In the genomic region with DNA sequence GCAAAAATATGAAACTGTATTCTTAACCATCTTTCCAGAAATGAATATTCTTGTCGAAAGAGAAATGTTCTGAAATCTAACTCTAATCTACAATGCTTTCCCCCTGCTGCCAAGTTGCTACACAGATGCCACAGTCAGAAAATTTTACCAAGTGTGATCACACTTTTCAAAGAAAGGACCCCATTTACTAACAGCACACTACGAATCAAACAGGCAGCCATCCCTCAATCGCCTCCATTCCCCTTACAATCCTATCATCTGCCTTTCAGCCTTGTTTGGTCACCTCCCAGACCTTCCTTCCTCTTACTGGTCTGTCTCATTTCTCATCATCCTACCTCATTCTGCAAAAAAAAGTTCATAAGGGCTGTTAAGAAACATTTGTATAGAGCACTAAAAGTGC, we compare ENCODE assay signal across 17 cellular contexts.
DNase-seq lines count a peak whose midpoint lies in the region; ATAC-seq and TF ChIP-seq lines count a peak whose summit lies in the region.
"Had no signal": no experiment of that assay in that cellular context is flagged by ENCODE, and none has a peak within 500 bp of the region (broad histone marks: within the 10 kb centered on the region; RNA-seq: fewer than 3 reads in every experiment).

No MANE protein-coding gene starts in this region.

- H4K8ac ChIP-seq in mesenchymal stem cell (ENCODE audit: low read length): no peak overlapping the region

- H3K36me3 ChIP-seq in endodermal cell (ENCODE audit: control insufficient read depth, insufficient read depth, low read length): peaks cover 17% of the 10 kb centered on the region
- H3K36me3 ChIP-seq in ovary: no peaks in the 10 kb centered on the region
- H3K36me3 ChIP-seq in mesenchymal stem cell (ENCODE audit: control insufficient read depth in 1 of 2, insufficient read depth in 2 of 2, low read depth in 1 of 2, low read length in 2 of 2): peaks cover 0 to 24% of the 10 kb centered on the region in 2 experiments
- H3K36me3 ChIP-seq: prostate gland had no signal

- WGBS in endodermal cell (ENCODE audit: insufficient coverage in 1 of 2, insufficient read length in 1 of 2), 2 experiments: 90 to 96% methylated on average over 3 of the region's 3 CpGs
- WGBS in ovary, 3 donors: 75 to 83% (median 82%) methylated on average over 3 of the region's 3 CpGs
- WGBS in mesenchymal stem cell: 90% methylated on average over 3 of the region's 3 CpGs

- TF ChIP-seq CTCF in HFFc6 (IDR thresholded peaks at IDR 0.05) (no peak), endodermal cell (conservative IDR thresholded peaks at IDR 0.05) (no peak), ovary (IDR thresholded peaks at IDR 0.05) (no peak)

- H3K27ac ChIP-seq in endodermal cell (ENCODE audit: low read depth, low read length) (no peak overlapping the region), ovary (no peak overlapping the region), mesenchymal stem cell (ENCODE audit: low read length, poor library complexity, severe bottlenecking) (no peak overlapping the region)
- H3K27ac ChIP-seq: prostate gland had no signal

- no peak overlapping the region for H2BK5ac ChIP-seq in mesenchymal stem cell (ENCODE audit: low read depth, low read length, poor library complexity, severe bottlenecking)

- no peak for TF ChIP-seq POLR2A in ovary (IDR thresholded peaks at IDR 0.05)

- no peaks in the 10 kb centered on the region for H3K9me3 Mint-ChIP-seq in HFFc6
- H3K9me3 Mint-ChIP-seq in activated CD4-positive, alpha-beta memory T cell treated with anti-CD3 and anti-CD28 coated beads, Interleukin-2, amount 10 ng/mL, durations not matched to agents 7 days and 5 days: no peaks in the 10 kb centered on the region
- peaks cover 7% of the 10 kb centered on the region for H3K9me3 Mint-ChIP-seq in natural killer cell treated with Interleukin-12 subunit alpha and Interleukin-12 subunit beta and Interleukin-15 and Interleukin-18, amount 100 ng/mL, for 72 hours
- no peaks in the 10 kb centered on the region for H3K9me3 Mint-ChIP-seq in endodermal cell

- no peak overlapping the region for H3K4ac ChIP-seq in mesenchymal stem cell (ENCODE audit: low read depth in 1 of 2, low read length in 2 of 2)

- no peak for TF ChIP-seq EP300 in ovary (IDR thresholded peaks at IDR 0.05)

- H3K4me1 Mint-ChIP-seq in HFFc6 (ENCODE audit: low read depth) (peaks cover 52% of the 10 kb centered on the region), endodermal cell (peaks cover 8% of the 10 kb centered on the region)
- H3K4me1 Mint-ChIP-seq in activated CD4-positive, alpha-beta memory T cell treated with anti-CD3 and anti-CD28 coated beads, Interleukin-2, amount 10 ng/mL, durations not matched to agents 7 days and 5 days: peaks cover 31% of the 10 kb centered on the region
- H3K4me1 Mint-ChIP-seq in natural killer cell treated with Interleukin-12 subunit alpha and Interleukin-12 subunit beta and Interleukin-15 and Interleukin-18, amount 100 ng/mL, for 72 hours (ENCODE audit: low read depth in 2 of 2): peaks cover 54 to 71% of the 10 kb centered on the region in 2 donors

- no peak overlapping the region for H2BK15ac ChIP-seq in mesenchymal stem cell (ENCODE audit: low read depth, poor library complexity, severe bottlenecking)

- CTCF ChIA-PET in activated CD4-positive, alpha-beta memory T cell treated with anti-CD3 and anti-CD28 coated beads, Interleukin-2, amount 10 ng/mL, durations not matched to agents 7 days and 5 days (lab: Charles Lee): no interaction called here

- H2BK120ac ChIP-seq in mesenchymal stem cell (ENCODE audit: low read depth, low read length): no peak overlapping the region

- peak overlapping the region in 1 of 2 experiments; percentile 28 for H3K14ac ChIP-seq in mesenchymal stem cell (ENCODE audit: low read length in 2 of 2)

- no peaks in the 10 kb centered on the region for H3K4me1 ChIP-seq in endodermal cell (ENCODE audit: control insufficient read depth, insufficient read depth, low read length)
- H3K4me1 ChIP-seq in ovary (ENCODE audit: insufficient read depth): peaks cover 2% of the 10 kb centered on the region
- H3K4me1 ChIP-seq in mesenchymal stem cell (ENCODE audit: control insufficient read depth, insufficient read depth, low read depth, low read length): peaks cover 5% of the 10 kb centered on the region
- H3K4me1 ChIP-seq: prostate gland had no signal

- H3K18ac ChIP-seq in mesenchymal stem cell (ENCODE audit: low read depth in 1 of 2, low read length in 2 of 2): no peak overlapping the region

- H3K4me3 ChIP-seq in endodermal cell (ENCODE audit: low read length): no peak overlapping the region
- no peak overlapping the region for H3K4me3 ChIP-seq in ovary
- no peak overlapping the region for H3K4me3 ChIP-seq in mesenchymal stem cell (ENCODE audit: insufficient read depth in 1 of 2, low read depth in 1 of 2, low read length in 2 of 2)
- H3K4me3 ChIP-seq: prostate gland, smooth muscle cell had no signal

- H3K4me2 ChIP-seq in mesenchymal stem cell (ENCODE audit: low read length, poor library complexity, severe bottlenecking): no peak overlapping the region
- H3K4me2 ChIP-seq: smooth muscle cell had no signal

- H3K27me3 ChIP-seq in endodermal cell (ENCODE audit: control insufficient read depth, insufficient read depth, low read length, poor library complexity, severe bottlenecking) (no peaks in the 10 kb centered on the region), ovary (no peaks in the 10 kb centered on the region), mesenchymal stem cell (ENCODE audit: control insufficient read depth in 1 of 2, insufficient read depth in 1 of 2, low read length in 2 of 2) (no peaks in the 10 kb centered on the region)

- H2AK5ac ChIP-seq in mesenchymal stem cell (ENCODE audit: low read length, severe bottlenecking): no peak overlapping the region

- intact Hi-C loops in ovary (cut with DNase I): no loop called here

- peaks cover 13% of the 10 kb centered on the region for H3K79me1 ChIP-seq in mesenchymal stem cell (replicated peaks; ENCODE audit: low read length, poor library complexity, severe bottlenecking)

- peak; percentile 89 to 94 for ATAC-seq in natural killer cell treated with Interleukin-12 subunit alpha and Interleukin-12 subunit beta and Interleukin-15 and Interleukin-18, amount 100 ng/mL, for 72 hours
- ATAC-seq: left ventricle myocardium superior had no signal

- H3K9ac ChIP-seq in endodermal cell (ENCODE audit: extremely low read depth, low read length, poor library complexity, severe bottlenecking) (no peak overlapping the region), mesenchymal stem cell (ENCODE audit: low read length) (no peak overlapping the region)

- H3K9me3 ChIP-seq in endodermal cell (ENCODE audit: control insufficient read depth, low read length): no peaks in the 10 kb centered on the region
- H3K9me3 ChIP-seq in ovary: no peaks in the 10 kb centered on the region
- H3K9me3 ChIP-seq in mesenchymal stem cell (ENCODE audit: control insufficient read depth, low read length): no peaks in the 10 kb centered on the region
- H3K9me3 ChIP-seq: prostate gland had no signal

- no peak overlapping the region for H2AFZ ChIP-seq in mesenchymal stem cell (ENCODE audit: low read depth, low read length)

- no peak overlapping the region for H4K91ac ChIP-seq in mesenchymal stem cell (ENCODE audit: low read length)

- DNase-seq in NOMO-1 treated with DMSO at 0.1 percent for 48 hours (lab: John Stamatoyannopoulos, UW; ENCODE audit: unreplicated experiment) (peak; percentile 36), NOMO-1 treated with dmso at 0.1 percent for 144 hours (lab: John Stamatoyannopoulos, UW; ENCODE audit: unreplicated experiment) (no peak), HFFc6 (no peak), endodermal cell (no peak), ovary (no peak), mesenchymal stem cell (no peak)
- DNase-seq in activated CD4-positive, alpha-beta memory T cell treated with anti-CD3 and anti-CD28 coated beads, Interleukin-2, amount 10 ng/mL, durations not matched to agents 7 days and 5 days: no peak
- DNase-seq in natural killer cell treated with Interleukin-12 subunit alpha and Interleukin-12 subunit beta and Interleukin-15 and Interleukin-18, amount 100 ng/mL, for 72 hours (ENCODE audit: low spot score): peak; percentile 72
- DNase-seq: 8988T; activated CD4-positive, alpha-beta T cell treated with anti-CD3 and anti-CD28 coated beads for 4 hours; C1 segment of cervical spinal cord; left ventricle myocardium superior; NCI-H1436 treated with DMSO at 0.1 percent for 48 hours; Right ventricle myocardium superior; stimulated activated naive CD4-positive, alpha-beta T cell treated with Interleukin-2 at 50 U/mL for 16 hours had no signal

- H3K4me3 Mint-ChIP-seq in HFFc6 (no peak overlapping the region), endodermal cell (no peak overlapping the region)
- H3K4me3 Mint-ChIP-seq in activated CD4-positive, alpha-beta memory T cell treated with anti-CD3 and anti-CD28 coated beads, Interleukin-2, amount 10 ng/mL, durations not matched to agents 7 days and 5 days: peak overlapping the region; percentile 15
- peak overlapping the region; percentile 87 for H3K4me3 Mint-ChIP-seq in natural killer cell treated with Interleukin-12 subunit alpha and Interleukin-12 subunit beta and Interleukin-15 and Interleukin-18, amount 100 ng/mL, for 72 hours

- H3K36me3 Mint-ChIP-seq in HFFc6 (ENCODE audit: low read depth) (peaks cover 27% of the 10 kb centered on the region), endodermal cell (ENCODE audit: low read depth) (peaks cover 2% of the 10 kb centered on the region)
- H3K36me3 Mint-ChIP-seq in activated CD4-positive, alpha-beta memory T cell treated with anti-CD3 and anti-CD28 coated beads, Interleukin-2, amount 10 ng/mL, durations not matched to agents 7 days and 5 days (ENCODE audit: low read depth): peaks cover 20% of the 10 kb centered on the region
- peaks cover 24% of the 10 kb centered on the region for H3K36me3 Mint-ChIP-seq in natural killer cell treated with Interleukin-12 subunit alpha and Interleukin-12 subunit beta and Interleukin-15 and Interleukin-18, amount 100 ng/mL, for 72 hours

- peak overlapping the region in 1 of 2 experiments; percentile 42 for H2BK12ac ChIP-seq in mesenchymal stem cell (ENCODE audit: low read length in 2 of 2)

- no peak overlapping the region for H3K23ac ChIP-seq in mesenchymal stem cell (ENCODE audit: low read length in 2 of 2)

- POLR2A ChIA-PET in activated CD4-positive, alpha-beta memory T cell treated with anti-CD3 and anti-CD28 coated beads, Interleukin-2, amount 10 ng/mL, durations not matched to agents 7 days and 5 days (lab: Charles Lee): no interaction called here

- no peaks in the 10 kb centered on the region; the same call in 1 of the 2 replicates for H3K27me3 Mint-ChIP-seq in HFFc6 (ENCODE audit: insufficient read depth)
- H3K27me3 Mint-ChIP-seq in activated CD4-positive, alpha-beta memory T cell treated with anti-CD3 and anti-CD28 coated beads, Interleukin-2, amount 10 ng/mL, durations not matched to agents 7 days and 5 days: no peaks in the 10 kb centered on the region
- no peaks in the 10 kb centered on the region for H3K27me3 Mint-ChIP-seq in natural killer cell treated with Interleukin-12 subunit alpha and Interleukin-12 subunit beta and Interleukin-15 and Interleukin-18, amount 100 ng/mL, for 72 hours
- no peaks in the 10 kb centered on the region for H3K27me3 Mint-ChIP-seq in endodermal cell (ENCODE audit: insufficient read depth)

- peak overlapping the region; percentile 36 for H3K27ac Mint-ChIP-seq in HFFc6
- peak overlapping the region; percentile 53 for H3K27ac Mint-ChIP-seq in activated CD4-positive, alpha-beta memory T cell treated with anti-CD3 and anti-CD28 coated beads, Interleukin-2, amount 10 ng/mL, durations not matched to agents 7 days and 5 days
- peak overlapping the region; percentile 98 to 100 for H3K27ac Mint-ChIP-seq in natural killer cell treated with Interleukin-12 subunit alpha and Interleukin-12 subunit beta and Interleukin-15 and Interleukin-18, amount 100 ng/mL, for 72 hours
- H3K27ac Mint-ChIP-seq in endodermal cell: no peak overlapping the region

Comparison
In these comparisons a context has a peak if more than half of its experiments do, and no peak if none do; other contexts are left out.
1. DNase-seq: peak in NOMO-1 treated with DMSO at 0.1 percent for 48 hours (single experiment) and natural killer cell treated with Interleukin-12 subunit alpha and Interleukin-12 subunit beta and Interleukin-15 and Interleukin-18, amount 100 ng/mL, for 72 hours (single experiment); none in NOMO-1 treated with dmso at 0.1 percent for 144 hours (single experiment), HFFc6 (single experiment), activated CD4-positive, alpha-beta memory T cell treated with anti-CD3 and anti-CD28 coated beads, Interleukin-2, amount 10 ng/mL, durations not matched to agents 7 days and 5 days (single experiment), endodermal cell (single experiment), ovary (0 of 5) and mesenchymal stem cell (single experiment).
2. H3K4me3 Mint-ChIP-seq: peak in activated CD4-positive, alpha-beta memory T cell treated with anti-CD3 and anti-CD28 coated beads, Interleukin-2, amount 10 ng/mL, durations not matched to agents 7 days and 5 days (single experiment) and natural killer cell treated with Interleukin-12 subunit alpha and Interleukin-12 subunit beta and Interleukin-15 and Interleukin-18, amount 100 ng/mL, for 72 hours (single experiment); none in HFFc6 (single experiment) and endodermal cell (single experiment).